ENCODE assay signal across 12 cellular contexts in the genomic region with DNA sequence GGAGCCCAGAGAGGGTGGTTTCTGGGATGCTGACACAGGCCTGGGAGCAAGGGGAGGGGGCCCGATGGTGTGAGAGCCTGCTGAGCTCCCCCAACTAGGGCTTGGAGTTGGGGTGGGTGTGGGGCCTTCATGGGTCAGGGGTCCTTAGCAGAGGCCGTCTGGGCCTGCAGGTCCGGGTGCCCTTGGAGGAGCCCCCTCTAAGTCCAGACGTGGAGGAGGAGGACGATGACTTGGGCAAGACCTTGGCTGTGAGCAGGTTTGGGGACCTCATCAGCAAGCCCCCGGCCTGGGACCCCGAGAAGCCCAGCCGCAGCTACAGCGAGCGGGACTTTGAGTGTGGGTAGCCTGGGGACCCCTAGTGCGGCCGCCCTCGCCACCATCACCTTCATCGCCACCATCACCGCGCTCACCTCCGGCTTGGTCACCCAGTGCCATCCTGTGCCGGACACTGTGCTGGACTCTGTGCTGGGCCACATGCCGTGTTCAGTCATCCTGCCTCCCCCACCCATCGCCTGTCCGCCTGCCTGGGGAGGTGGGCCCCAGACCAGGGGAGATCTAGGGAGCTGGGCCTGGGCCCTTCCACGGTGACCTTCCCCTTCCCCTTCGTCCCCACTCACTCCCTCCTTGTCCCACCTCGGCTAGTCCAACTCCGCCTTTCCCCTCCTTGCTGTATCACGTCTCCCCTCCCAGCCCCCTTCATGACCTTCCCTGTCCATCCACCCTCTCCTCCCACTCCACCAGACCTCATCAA. TPM values are rescaled to one million over a fixed set of nuclear protein-coding genes. Genes with fewer than 3 reads are reported as not detected.
DNase-seq lines count a peak whose midpoint lies in the region; ATAC-seq, FAIRE-seq and TF ChIP-seq lines count a peak whose summit lies in the region.
"Had no signal": no experiment of that assay in that cellular context is flagged by ENCODE, and none has a peak within 500 bp of the region (broad histone marks: within the 10 kb centered on the region; RNA-seq: fewer than 3 reads in every experiment).

No MANE protein-coding gene starts in this region.

- 70% methylated on average over 26 of the region's 26 CpGs for WGBS in HepG2 (ENCODE audit: low lambda C conversion rate)
- WGBS in testis, 2 donors: 69 to 76% methylated on average over 20 to 26 of the region's 26 CpGs

- H3K27me3 Mint-ChIP-seq in chondrocyte (ENCODE audit: low read depth): no peaks in the 10 kb centered on the region

- H4K20me1 ChIP-seq in HepG2 (ENCODE audit: insufficient read depth, low read length): no peaks in the 10 kb centered on the region

- FAIRE-seq in HepG2 (lab: Jason Lieb, UNC): no peak

- no peak for TF ChIP-seq POLR2A in HepG2 (IDR thresholded peaks at IDR 0.05; ENCODE audit: insufficient read depth in 1 of 2, low read depth in 2 of 2, low read length in 2 of 2)
- no peak for TF ChIP-seq POLR2A in testis (IDR thresholded peaks at IDR 0.05)

- no peaks in the 10 kb centered on the region for H3K9me3 Mint-ChIP-seq in chondrocyte (ENCODE audit: low read depth)
- H3K9me3 Mint-ChIP-seq: dendritic cell treated with granulocyte-macrophage colony-stimulating factor and Interleukin-4, amounts not matched to agents 40 ng/mL and 50 ng/mL, for 4 days; IgD-negative memory B cell had no signal

- H3K27ac Mint-ChIP-seq in chondrocyte (ENCODE audit: unreplicated experiment): no peak overlapping the region
- H3K27ac Mint-ChIP-seq: IgD-negative memory B cell had no signal

- in situ Hi-C loops in HepG2 (cut with HindIII; ENCODE audit: extremely low pct_ligation_motif_present, low pct_unique_long_range_greater_than_20kb): no loop called here

- peaks cover 15% of the 10 kb centered on the region for H3K4me1 ChIP-seq in NT2/D1 (ENCODE audit: insufficient read depth, insufficient read length)
- peaks cover 44% of the 10 kb centered on the region for H3K4me1 ChIP-seq in HepG2 (ENCODE audit: insufficient read depth, low read length)
- H3K4me1 ChIP-seq in testis: peaks cover 36% of the 10 kb centered on the region

- POLR2A ChIA-PET in HepG2 (lab: Yijun Ruan, JAX): interaction anchor here (0.6 kb wide), 1 partner anchor 118 kb away, joined by 3 read pairs; no protein-coding TSS in a partner anchor

- peaks cover 8% of the 10 kb centered on the region for H3K36me3 Mint-ChIP-seq in chondrocyte (ENCODE audit: low read depth)
- H3K36me3 Mint-ChIP-seq: IgD-negative memory B cell had no signal

- H3K4me3 Mint-ChIP-seq in chondrocyte (ENCODE audit: unreplicated experiment): peak overlapping the region; percentile 51
- H3K4me3 Mint-ChIP-seq: dendritic cell treated with granulocyte-macrophage colony-stimulating factor and Interleukin-4, amounts not matched to agents 40 ng/mL and 50 ng/mL, for 4 days; IgD-negative memory B cell had no signal

- ATAC-seq in HepG2 (no peak), HG02970 (IDR thresholded peaks at IDR 0.05; ENCODE audit: low FRiP score, unreplicated experiment) (no peak)

- no peak for TF ChIP-seq EP300 in HepG2 (IDR thresholded peaks at IDR 0.05; ENCODE audit: low read depth in 2 of 2, low read length in 2 of 2)
- no peak for TF ChIP-seq EP300 in HepG2 (CRISPR knock-in tag; IDR thresholded peaks at IDR 0.05; ENCODE audit: borderline replicate concordance)

- no TSS peak for BruUV-seq in HepG2 (replicated peaks; lab: Mats Ljungman, UMichigan)

- intact Hi-C loops in HepG2 (cut with micrococcal nuclease; ENCODE audit: unreplicated experiment): loop anchor here (2.0 to 5.0 kb wide), 2 partner anchors 28 to 51 kb away; no protein-coding TSS in a partner anchor
- intact Hi-C loops in testis (cut with DNase I; ENCODE audit: low total_unique reads): no loop called here

- TF ChIP-seq RAD21 in HepG2 (CRISPR knock-in tag; IDR thresholded peaks at IDR 0.05): no peak

- peak overlapping the region; percentile 81 for H3K4me2 ChIP-seq in HepG2 (ENCODE audit: low read depth, low read length)

- DNase-seq in NT2/D1 (ENCODE audit: low read depth, low spot score) (no peak), chondrocyte (ENCODE audit: low spot score) (peak; percentile 81), HepG2 (ENCODE audit: low spot score) (no peak), testis (no peak), NOMO-1 treated with dmso at 0.1 percent for 144 hours (lab: John Stamatoyannopoulos, UW; ENCODE audit: unreplicated experiment) (no peak), inferior parietal cortex (ENCODE audit: extremely low spot score) (no peak)
- DNase-seq in stimulated activated CD4-positive, alpha-beta T cell treated with anti-CD3 and anti-CD28 coated beads, Interleukin-4, amount 100 ng/mL, for 4 hours: no peak

- no peaks in the 10 kb centered on the region for H3K79me2 ChIP-seq in HepG2 (ENCODE audit: insufficient read depth, low read length)

- CTCF ChIA-PET in HepG2 (lab: Yijun Ruan, JAX; ENCODE audit: low intra/inter-chr PET ratio, low total read pairs): no interaction called here

- H3K4me3 ChIP-seq in NT2/D1 (ENCODE audit: insufficient read length, low read depth) (peak overlapping the region; percentile 45), HepG2 (replicated peaks in 1 of 3; ENCODE audit: insufficient read depth in 1 of 3, low read depth in 2 of 3, low read length in 3 of 3) (peak overlapping the region in 2 of 3 experiments; percentile 52 to 72; a peak in 2 of 6 replicates), testis (peak overlapping the region; percentile 64 to 76)
- H3K4me3 ChIP-seq: mucosa of descending colon had no signal

- H3K9me3 ChIP-seq in NT2/D1 (ENCODE audit: insufficient read depth, low read length) (no peaks in the 10 kb centered on the region), HepG2 (ENCODE audit: low read length) (no peaks in the 10 kb centered on the region), testis (no peaks in the 10 kb centered on the region)
- H3K9me3 ChIP-seq: mucosa of descending colon had no signal

- peaks cover 17% of the 10 kb centered on the region for H3K27me3 ChIP-seq in NT2/D1 (ENCODE audit: insufficient read depth, insufficient read length)
- peaks cover 29 to 87% of the 10 kb centered on the region in 2 experiments; a peak in 4 of 5 replicates for H3K27me3 ChIP-seq in HepG2 (ENCODE audit: control insufficient read depth in 1 of 2, insufficient read depth in 2 of 2, low read length in 2 of 2)
- no peaks in the 10 kb centered on the region for H3K27me3 ChIP-seq in testis

- peak overlapping the region; percentile 72 for H3K9ac ChIP-seq in NT2/D1 (ENCODE audit: insufficient read length, low read depth)
- no peak overlapping the region for H3K9ac ChIP-seq in HepG2 (ENCODE audit: insufficient read depth, low read depth, low read length)

- H2AFZ ChIP-seq in HepG2 (ENCODE audit: low read length): no peak overlapping the region

- H3K4me1 Mint-ChIP-seq in chondrocyte (ENCODE audit: low read depth): peaks cover 8% of the 10 kb centered on the region

- TF ChIP-seq CTCF in chondrocyte (IDR thresholded peaks at IDR 0.05): no peak
- TF ChIP-seq CTCF in HepG2 (CRISPR knock-in tag; IDR thresholded peaks at IDR 0.05): no peak
- TF ChIP-seq CTCF in testis (IDR thresholded peaks at IDR 0.05): no peak

- H3K36me3 ChIP-seq in NT2/D1 (ENCODE audit: insufficient read depth, insufficient read length, low read length) (peaks cover 27% of the 10 kb centered on the region), HepG2 (replicated peaks in 1 of 2; ENCODE audit: control insufficient read depth in 1 of 2, insufficient read depth in 2 of 2, low read length in 2 of 2) (no peaks in the 10 kb centered on the region), testis (ENCODE audit: low read depth, missing control alignments) (no peaks in the 10 kb centered on the region)

- H3K27ac ChIP-seq in HepG2 (ENCODE audit: extremely low read length, insufficient read depth, low read length) (no peak overlapping the region), testis (peak overlapping the region; percentile 74 to 90)
- H3K27ac ChIP-seq: GM23248 had no signal

RNA-seq across cellular contexts. Expression of gene SLC4A3, which starts 1.0 kb away (rescaled TPM):
- total RNA-seq in chondrocyte (9.7 to 17.2 TPM (median 17.2 TPM) in 3 replicates), HepG2 (2016; rRNA removed; fragmentation: Illumina TruSeq; extraction: Trizol) (0.10 and 0.18 TPM in 2 replicates), testis (10 to 100 TPM; 31.3 to 44.3 TPM)
- total RNA-seq in HepG2 (2016; cell fraction: cytosol; rRNA removed; fragmentation: Illumina TruSeq; extraction: Trizol; ENCODE audit: low read depth): not detected in 2 replicates
- total RNA-seq in HepG2 (2016; cell fraction: insoluble cytoplasmic fraction; rRNA removed; fragmentation: Illumina TruSeq; extraction: Trizol): 0.13 and 0.22 TPM in 2 replicates
- total RNA-seq in HepG2 (2016; cell fraction: membrane; rRNA removed; fragmentation: Illumina TruSeq; extraction: Trizol): not detected in 2 replicates
- 0.22 and 0.53 TPM in 2 replicates for total RNA-seq in HepG2 (2016; cell fraction: nucleus; rRNA removed; fragmentation: Illumina TruSeq; extraction: Trizol)
- polyA plus RNA-seq in HepG2 (2011; rRNA removed) (0.95 and 1.2 TPM in 2 replicates), testis (ENCODE audit: insufficient read depth, low read depth, low replicate concordance) (15.1 TPM)
- polyA plus RNA-seq in HepG2 (2011; cell fraction: cytosol; rRNA removed): 0.55 and 0.62 TPM in 2 replicates
- polyA plus RNA-seq in HepG2 (2011; cell fraction: nucleus; rRNA removed): 10.4 and 15.1 TPM in 2 replicates
- polyA plus RNA-seq in HepG2 (2012): 0.32 and 0.75 TPM in 2 replicates
- 0.05 TPM in 1 of 2 replicates, not detected in the other for polyA plus RNA-seq in HepG2 (2016; cell fraction: cytosol; fragmentation: Illumina TruSeq; extraction: Trizol; ENCODE audit: low read depth)
- 0.17 TPM in 1 of 2 replicates, not detected in the other for polyA plus RNA-seq in HepG2 (2016; cell fraction: insoluble cytoplasmic fraction; fragmentation: Illumina TruSeq; extraction: Trizol; ENCODE audit: low read depth)
- 0.13 TPM in 1 of 2 replicates, not detected in the other for polyA plus RNA-seq in HepG2 (2016; cell fraction: membrane; fragmentation: Illumina TruSeq; extraction: Trizol; ENCODE audit: low read depth)
- polyA plus RNA-seq in HepG2 (2016; cell fraction: nucleus; fragmentation: Illumina TruSeq; extraction: Trizol; ENCODE audit: insufficient read depth, low read depth): 0.52 and 0.57 TPM in 2 replicates
- 1.2 TPM in 1 of 2 replicates, not detected in the other for polyA minus RNA-seq in HepG2 (2011; rRNA and poly(A)+ RNA removed; ENCODE audit: low replicate concordance)
- polyA minus RNA-seq in HepG2 (2011; cell fraction: cytosol; rRNA and poly(A)+ RNA removed): 0.70 TPM in 1 of 2 replicates, not detected in the other
- 2.1 and 2.6 TPM in 2 replicates for polyA minus RNA-seq in HepG2 (2011; cell fraction: nucleus; rRNA and poly(A)+ RNA removed)
- polyA plus RNA-seq: IgD-negative memory B cell had no signal

RNA-seq across cellular contexts. Expression of gene STK11IP, which starts 30.8 kb away (rescaled TPM):
- total RNA-seq in chondrocyte: 25.5 to 31.9 TPM (median 28.5 TPM) in 3 replicates
- 5.6 and 12.8 TPM in 2 replicates for total RNA-seq in HepG2 (2016; rRNA removed; fragmentation: Illumina TruSeq; extraction: Trizol)
- 3.5 and 4.7 TPM in 2 replicates for total RNA-seq in HepG2 (2016; cell fraction: cytosol; rRNA removed; fragmentation: Illumina TruSeq; extraction: Trizol; ENCODE audit: low read depth)
- total RNA-seq in HepG2 (2016; cell fraction: insoluble cytoplasmic fraction; rRNA removed; fragmentation: Illumina TruSeq; extraction: Trizol): 5.0 and 14.2 TPM in 2 replicates
- total RNA-seq in HepG2 (2016; cell fraction: membrane; rRNA removed; fragmentation: Illumina TruSeq; extraction: Trizol): 2.7 and 3.2 TPM in 2 replicates
- total RNA-seq in HepG2 (2016; cell fraction: nucleus; rRNA removed; fragmentation: Illumina TruSeq; extraction: Trizol): 20.7 and 21.9 TPM in 2 replicates
- polyA plus RNA-seq in HepG2 (2011; rRNA removed): 24.0 and 30.2 TPM in 2 replicates
- polyA plus RNA-seq in HepG2 (2011; cell fraction: cytosol; rRNA removed): 5.6 and 8.5 TPM in 2 replicates
- 272 and 337 TPM in 2 replicates for polyA plus RNA-seq in HepG2 (2011; cell fraction: nucleus; rRNA removed)
- polyA plus RNA-seq in HepG2 (2012): 18.1 and 20.5 TPM in 2 replicates
- polyA plus RNA-seq in HepG2 (2016; cell fraction: cytosol; fragmentation: Illumina TruSeq; extraction: Trizol; ENCODE audit: low read depth): 0.70 and 0.72 TPM in 2 replicates
- 3.7 and 5.6 TPM in 2 replicates for polyA plus RNA-seq in HepG2 (2016; cell fraction: insoluble cytoplasmic fraction; fragmentation: Illumina TruSeq; extraction: Trizol; ENCODE audit: low read depth)
- polyA plus RNA-seq in HepG2 (2016; cell fraction: membrane; fragmentation: Illumina TruSeq; extraction: Trizol; ENCODE audit: low read depth): 1.2 TPM in 2 replicates
- polyA plus RNA-seq in HepG2 (2016; cell fraction: nucleus; fragmentation: Illumina TruSeq; extraction: Trizol; ENCODE audit: insufficient read depth, low read depth): 44.8 and 52.7 TPM in 2 replicates
- polyA minus RNA-seq in HepG2 (2011; rRNA and poly(A)+ RNA removed; ENCODE audit: low replicate concordance): 23.0 and 45.7 TPM in 2 replicates
- polyA minus RNA-seq in HepG2 (2011; cell fraction: cytosol; rRNA and poly(A)+ RNA removed): 8.2 and 10.4 TPM in 2 replicates
- 52.1 and 52.7 TPM in 2 replicates for polyA minus RNA-seq in HepG2 (2011; cell fraction: nucleus; rRNA and poly(A)+ RNA removed)
- 100 to 1,000 TPM; 130 to 134 TPM for total RNA-seq in testis
- polyA plus RNA-seq in testis (ENCODE audit: insufficient read depth, low read depth, low replicate concordance): 81.9 TPM

RNA-seq across cellular contexts. Expression of gene INHA, which starts 56.3 kb away (rescaled TPM):
- total RNA-seq in chondrocyte (1.0 to 2.7 TPM (median 1.7 TPM) in 3 replicates), HepG2 (2016; rRNA removed; fragmentation: Illumina TruSeq; extraction: Trizol) (1.9 and 4.1 TPM in 2 replicates), testis (100 to 1,000 TPM; 325 to 371 TPM)
- 3.4 and 4.1 TPM in 2 replicates for total RNA-seq in HepG2 (2016; cell fraction: cytosol; rRNA removed; fragmentation: Illumina TruSeq; extraction: Trizol; ENCODE audit: low read depth)
- 2.5 and 3.2 TPM in 2 replicates for total RNA-seq in HepG2 (2016; cell fraction: insoluble cytoplasmic fraction; rRNA removed; fragmentation: Illumina TruSeq; extraction: Trizol)
- 3.4 and 5.3 TPM in 2 replicates for total RNA-seq in HepG2 (2016; cell fraction: membrane; rRNA removed; fragmentation: Illumina TruSeq; extraction: Trizol)
- 2.0 and 3.3 TPM in 2 replicates for total RNA-seq in HepG2 (2016; cell fraction: nucleus; rRNA removed; fragmentation: Illumina TruSeq; extraction: Trizol)
- polyA plus RNA-seq in HepG2 (2011; rRNA removed) (15.2 and 23.1 TPM in 2 replicates), testis (ENCODE audit: insufficient read depth, low read depth, low replicate concordance) (265 TPM)
- 13.0 and 22.2 TPM in 2 replicates for polyA plus RNA-seq in HepG2 (2011; cell fraction: cytosol; rRNA removed)
- polyA plus RNA-seq in HepG2 (2011; cell fraction: nucleus; rRNA removed): 28.4 and 35.0 TPM in 2 replicates
- 11.4 and 17.5 TPM in 2 replicates for polyA plus RNA-seq in HepG2 (2012)
- polyA plus RNA-seq in HepG2 (2016; cell fraction: cytosol; fragmentation: Illumina TruSeq; extraction: Trizol; ENCODE audit: low read depth): 3.1 and 3.7 TPM in 2 replicates
- polyA plus RNA-seq in HepG2 (2016; cell fraction: insoluble cytoplasmic fraction; fragmentation: Illumina TruSeq; extraction: Trizol; ENCODE audit: low read depth): 2.1 TPM in 2 replicates
- polyA plus RNA-seq in HepG2 (2016; cell fraction: membrane; fragmentation: Illumina TruSeq; extraction: Trizol; ENCODE audit: low read depth): 3.5 and 4.5 TPM in 2 replicates
- polyA plus RNA-seq in HepG2 (2016; cell fraction: nucleus; fragmentation: Illumina TruSeq; extraction: Trizol; ENCODE audit: insufficient read depth, low read depth): 3.6 and 4.6 TPM in 2 replicates
- 1.0 and 25.1 TPM in 2 replicates for polyA minus RNA-seq in HepG2 (2011; rRNA and poly(A)+ RNA removed; ENCODE audit: low replicate concordance)
- 5.1 and 5.8 TPM in 2 replicates for polyA minus RNA-seq in HepG2 (2011; cell fraction: cytosol; rRNA and poly(A)+ RNA removed)
- 2.3 and 2.6 TPM in 2 replicates for polyA minus RNA-seq in HepG2 (2011; cell fraction: nucleus; rRNA and poly(A)+ RNA removed)
- polyA plus RNA-seq: IgD-negative memory B cell had no signal

RNA-seq across cellular contexts. Expression of gene OBSL1, which starts 57.1 kb away (rescaled TPM):
- total RNA-seq in chondrocyte: 103 to 143 TPM (median 111 TPM) in 3 replicates
- 65.4 and 86.7 TPM in 2 replicates for total RNA-seq in HepG2 (2016; rRNA removed; fragmentation: Illumina TruSeq; extraction: Trizol)
- 17.5 and 19.8 TPM in 2 replicates for total RNA-seq in HepG2 (2016; cell fraction: cytosol; rRNA removed; fragmentation: Illumina TruSeq; extraction: Trizol; ENCODE audit: low read depth)
- total RNA-seq in HepG2 (2016; cell fraction: insoluble cytoplasmic fraction; rRNA removed; fragmentation: Illumina TruSeq; extraction: Trizol): 54.2 and 89.3 TPM in 2 replicates
- total RNA-seq in HepG2 (2016; cell fraction: membrane; rRNA removed; fragmentation: Illumina TruSeq; extraction: Trizol): 30.2 and 34.7 TPM in 2 replicates
- 65.9 and 71.3 TPM in 2 replicates for total RNA-seq in HepG2 (2016; cell fraction: nucleus; rRNA removed; fragmentation: Illumina TruSeq; extraction: Trizol)
- polyA plus RNA-seq in HepG2 (2011; rRNA removed): 218 and 229 TPM in 2 replicates
- 176 and 256 TPM in 2 replicates for polyA plus RNA-seq in HepG2 (2011; cell fraction: cytosol; rRNA removed)
- polyA plus RNA-seq in HepG2 (2011; cell fraction: nucleus; rRNA removed): 886 and 1,174 TPM in 2 replicates
- polyA plus RNA-seq in HepG2 (2012): 161 and 176 TPM in 2 replicates
- 10.0 and 11.3 TPM in 2 replicates for polyA plus RNA-seq in HepG2 (2016; cell fraction: cytosol; fragmentation: Illumina TruSeq; extraction: Trizol; ENCODE audit: low read depth)
- 66.1 and 91.2 TPM in 2 replicates for polyA plus RNA-seq in HepG2 (2016; cell fraction: insoluble cytoplasmic fraction; fragmentation: Illumina TruSeq; extraction: Trizol; ENCODE audit: low read depth)
- polyA plus RNA-seq in HepG2 (2016; cell fraction: membrane; fragmentation: Illumina TruSeq; extraction: Trizol; ENCODE audit: low read depth): 22.2 and 25.7 TPM in 2 replicates
- polyA plus RNA-seq in HepG2 (2016; cell fraction: nucleus; fragmentation: Illumina TruSeq; extraction: Trizol; ENCODE audit: insufficient read depth, low read depth): 147 and 161 TPM in 2 replicates
- polyA minus RNA-seq in HepG2 (2011; rRNA and poly(A)+ RNA removed; ENCODE audit: low replicate concordance): 27.0 and 477 TPM in 2 replicates
- 210 and 260 TPM in 2 replicates for polyA minus RNA-seq in HepG2 (2011; cell fraction: cytosol; rRNA and poly(A)+ RNA removed)
- polyA minus RNA-seq in HepG2 (2011; cell fraction: nucleus; rRNA and poly(A)+ RNA removed): 189 and 199 TPM in 2 replicates
- total RNA-seq in testis: 100 to 1,000 TPM; 462 to 507 TPM
- polyA plus RNA-seq in testis (ENCODE audit: insufficient read depth, low read depth, low replicate concordance): 312 TPM
- polyA plus RNA-seq: IgD-negative memory B cell had no signal

Comparison
In these comparisons a context has a peak if more than half of its experiments do, and no peak if none do; other contexts are left out.
1. RNA of gene INHA, which starts 56.3 kb away (total RNA-seq): 325 to 371 TPM in testis; 1.9 to 5.3 TPM in HepG2 and 1.0 to 2.7 TPM in chondrocyte; every median in the first group is over 10 times any median in the second.
2. Peak in every context shown above with its lines, with median percentiles within 50 percentile points of each other: H3K4me3 ChIP-seq.